Comparison of ENCODE assay signal across 1 cellular context in genomic region chr9:132114102-132114707, GRCh38.
TF ChIP-seq lines count a peak whose summit lies in the region.

No MANE protein-coding gene starts in this region.

TF ChIP-seq in HepG2, 621 proteins besides CTCF, POLR2A, EP300 and RAD21 (continued from another document and continues in another):
- TF ChIP-seq ARID3A (IDR thresholded peaks at IDR 0.05; ENCODE audit: low read depth, low read length) (no peak), TRIM22 (IDR thresholded peaks at IDR 0.05) (no peak), IKZF4 (CRISPR knock-in tag; IDR thresholded peaks at IDR 0.05; ENCODE audit: borderline replicate concordance, low read depth, not compliant biosample characterization) (peak; percentile 97), ZNF318 (CRISPR knock-in tag; IDR thresholded peaks at IDR 0.05) (peak; percentile 83; the same call in 1 of the 2 replicates), ZNF772 (CRISPR knock-in tag; IDR thresholded peaks at IDR 0.05) (peak; percentile 98), THAP8 (CRISPR knock-in tag; IDR thresholded peaks at IDR 0.05; ENCODE audit: borderline replicate concordance) (no peak), MIER2 (CRISPR knock-in tag; IDR thresholded peaks at IDR 0.05) (peak; percentile 99), BRD4 (CRISPR knock-in tag; IDR thresholded peaks at IDR 0.05) (no peak), POLR2G (IDR thresholded peaks at IDR 0.05; ENCODE audit: low read depth, low read length) (no peak), HDAC6 (IDR thresholded peaks at IDR 0.05; ENCODE audit: low read depth, low read length) (no peak), CAMTA2 (CRISPR knock-in tag; IDR thresholded peaks at IDR 0.05; ENCODE audit: borderline replicate concordance) (peak; percentile 77; the same call in 1 of the 2 replicates), TAF1 (CRISPR knock-in tag; IDR thresholded peaks at IDR 0.05) (peak; percentile 51), ATRX (CRISPR knock-in tag; IDR thresholded peaks at IDR 0.05; ENCODE audit: borderline replicate concordance) (no peak), ZNF460 (CRISPR knock-in tag; IDR thresholded peaks at IDR 0.05; ENCODE audit: borderline replicate concordance) (no peak), ZNF737 (CRISPR knock-in tag; IDR thresholded peaks at IDR 0.05; ENCODE audit: borderline replicate concordance) (peak; percentile 97; the same call in 1 of the 2 replicates), HDAC2 (CRISPR knock-in tag; IDR thresholded peaks at IDR 0.05) (peak; percentile 95), KDM1A (CRISPR knock-in tag; IDR thresholded peaks at IDR 0.05) (peak; percentile 80; the same call in 1 of the 2 replicates), NCOA5 (CRISPR knock-in tag; IDR thresholded peaks at IDR 0.05) (no peak), SMC3 (IDR thresholded peaks at IDR 0.05; ENCODE audit: low read length) (no peak), RARA (CRISPR knock-in tag; IDR thresholded peaks at IDR 0.05) (peak; percentile 83), ZFAT (CRISPR knock-in tag; conservative IDR thresholded peaks at IDR 0.05) (no peak; the same call in 1 of the 2 replicates), ZNF382 (CRISPR knock-in tag; IDR thresholded peaks at IDR 0.05; ENCODE audit: borderline replicate concordance) (no peak), RFX1 (IDR thresholded peaks at IDR 0.05) (no peak), USF2 (IDR thresholded peaks at IDR 0.05; ENCODE audit: low read depth, low read length) (no peak), USF2 (CRISPR knock-in tag; IDR thresholded peaks at IDR 0.05; ENCODE audit: borderline replicate concordance) (no peak), ERF (CRISPR knock-in tag; IDR thresholded peaks at IDR 0.05) (peak; percentile 100), ZNF792 (CRISPR knock-in tag; IDR thresholded peaks at IDR 0.05) (peak; percentile 99), LCORL (IDR thresholded peaks at IDR 0.05) (no peak), LCORL (CRISPR knock-in tag; IDR thresholded peaks at IDR 0.05) (no peak), PTBP1 (IDR thresholded peaks at IDR 0.05; ENCODE audit: low read depth, low read length, poor library complexity, severe bottlenecking) (no peak), PPARG (CRISPR knock-in tag; conservative IDR thresholded peaks at IDR 0.05) (peak; percentile 83), SOX13 (IDR thresholded peaks at IDR 0.05) (no peak), SOX13 (CRISPR knock-in tag; conservative IDR thresholded peaks at IDR 0.05 in 1 of 2, IDR thresholded peaks at IDR 0.05 in 1 of 2) (peak in 1 of 2 experiments; percentile 79; a peak in 2 of 4 replicates), TBX3 (IDR thresholded peaks at IDR 0.05; ENCODE audit: borderline replicate concordance) (no peak), ZNF562 (CRISPR knock-in tag; IDR thresholded peaks at IDR 0.05; ENCODE audit: borderline replicate concordance) (no peak)
- TF ChIP-seq, protein P1, sequence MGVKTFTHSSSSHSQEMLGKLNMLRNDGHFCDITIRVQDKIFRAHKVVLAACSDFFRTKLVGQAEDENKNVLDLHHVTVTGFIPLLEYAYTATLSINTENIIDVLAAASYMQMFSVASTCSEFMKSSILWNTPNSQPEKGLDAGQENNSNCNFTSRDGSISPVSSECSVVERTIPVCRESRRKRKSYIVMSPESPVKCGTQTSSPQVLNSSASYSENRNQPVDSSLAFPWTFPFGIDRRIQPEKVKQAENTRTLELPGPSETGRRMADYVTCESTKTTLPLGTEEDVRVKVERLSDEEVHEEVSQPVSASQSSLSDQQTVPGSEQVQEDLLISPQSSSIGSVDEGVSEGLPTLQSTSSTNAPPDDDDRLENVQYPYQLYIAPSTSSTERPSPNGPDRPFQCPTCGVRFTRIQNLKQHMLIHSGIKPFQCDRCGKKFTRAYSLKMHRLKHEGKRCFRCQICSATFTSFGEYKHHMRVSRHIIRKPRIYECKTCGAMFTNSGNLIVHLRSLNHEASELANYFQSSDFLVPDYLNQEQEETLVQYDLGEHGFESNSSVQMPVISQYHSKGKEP (CRISPR knock-in tag; IDR thresholded peaks at IDR 0.05) = peak; percentile 99
- TF ChIP-seq, protein P2, sequence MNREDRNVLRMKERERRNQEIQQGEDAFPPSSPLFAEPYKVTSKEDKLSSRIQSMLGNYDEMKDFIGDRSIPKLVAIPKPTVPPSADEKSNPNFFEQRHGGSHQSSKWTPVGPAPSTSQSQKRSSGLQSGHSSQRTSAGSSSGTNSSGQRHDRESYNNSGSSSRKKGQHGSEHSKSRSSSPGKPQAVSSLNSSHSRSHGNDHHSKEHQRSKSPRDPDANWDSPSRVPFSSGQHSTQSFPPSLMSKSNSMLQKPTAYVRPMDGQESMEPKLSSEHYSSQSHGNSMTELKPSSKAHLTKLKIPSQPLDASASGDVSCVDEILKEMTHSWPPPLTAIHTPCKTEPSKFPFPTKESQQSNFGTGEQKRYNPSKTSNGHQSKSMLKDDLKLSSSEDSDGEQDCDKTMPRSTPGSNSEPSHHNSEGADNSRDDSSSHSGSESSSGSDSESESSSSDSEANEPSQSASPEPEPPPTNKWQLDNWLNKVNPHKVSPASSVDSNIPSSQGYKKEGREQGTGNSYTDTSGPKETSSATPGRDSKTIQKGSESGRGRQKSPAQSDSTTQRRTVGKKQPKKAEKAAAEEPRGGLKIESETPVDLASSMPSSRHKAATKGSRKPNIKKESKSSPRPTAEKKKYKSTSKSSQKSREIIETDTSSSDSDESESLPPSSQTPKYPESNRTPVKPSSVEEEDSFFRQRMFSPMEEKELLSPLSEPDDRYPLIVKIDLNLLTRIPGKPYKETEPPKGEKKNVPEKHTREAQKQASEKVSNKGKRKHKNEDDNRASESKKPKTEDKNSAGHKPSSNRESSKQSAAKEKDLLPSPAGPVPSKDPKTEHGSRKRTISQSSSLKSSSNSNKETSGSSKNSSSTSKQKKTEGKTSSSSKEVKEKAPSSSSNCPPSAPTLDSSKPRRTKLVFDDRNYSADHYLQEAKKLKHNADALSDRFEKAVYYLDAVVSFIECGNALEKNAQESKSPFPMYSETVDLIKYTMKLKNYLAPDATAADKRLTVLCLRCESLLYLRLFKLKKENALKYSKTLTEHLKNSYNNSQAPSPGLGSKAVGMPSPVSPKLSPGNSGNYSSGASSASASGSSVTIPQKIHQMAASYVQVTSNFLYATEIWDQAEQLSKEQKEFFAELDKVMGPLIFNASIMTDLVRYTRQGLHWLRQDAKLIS (CRISPR knock-in tag; IDR thresholded peaks at IDR 0.05) = no peak
